In genomic region chr2:105597011-105597830, GRCh38 we compare ENCODE assay signal across 24 cellular contexts.
DNase-seq lines count a peak whose midpoint lies in the region; ATAC-seq and TF ChIP-seq lines count a peak whose summit lies in the region.
"Had no signal": no experiment of that assay in that cellular context is flagged by ENCODE, and none has a peak within 500 bp of the region (broad histone marks: within the 10 kb centered on the region; RNA-seq: fewer than 3 reads in every experiment).

No MANE protein-coding gene starts in this region.

- H3K4me3 Mint-ChIP-seq in activated naive CD8-positive, alpha-beta T cell, result no peak overlapping the region
- H3K4me3 Mint-ChIP-seq in activated naive CD8-positive, alpha-beta T cell treated with anti-CD3 and anti-CD28 coated beads, Interleukin-2, amount 50 U/mL, for 24 hours, result no peak overlapping the region
- H3K4me3 Mint-ChIP-seq in Calu3 (ENCODE audit: low read depth, unreplicated experiment), result no peak overlapping the region
- H3K4me3 Mint-ChIP-seq: nephron progenitor cell had no signal

- intact Hi-C loops in Calu3 (cut with micrococcal nuclease; ENCODE audit: unreplicated experiment), result no loop called here

- H3K4me3 ChIP-seq in tibial nerve, result no peak overlapping the region
- H3K4me3 ChIP-seq: A549, lung, upper lobe of left lung had no signal

- no peak for TF ChIP-seq EP300 in tibial nerve (IDR thresholded peaks at IDR 0.05)

- CTCF ChIA-PET in Calu3 (lab: Charles Lee), result interaction anchor here (0.6 to 3.2 kb wide), 2 partner anchors 20 to 77 kb away, joined by 3 to 12 read pairs; no protein-coding TSS in a partner anchor

- H3K27ac ChIP-seq in cingulate gyrus (ENCODE audit: low read depth, low read length) (peak overlapping the region; percentile 25), temporal lobe (ENCODE audit: low read depth, low read length) (peak overlapping the region; percentile 1), tibial nerve (peak overlapping the region in 1 of 4 donors; percentile 49)
- H3K27ac ChIP-seq: A549, brain microvascular endothelial cell had no signal

- H3K9me3 ChIP-seq in tibial nerve, result no peaks in the 10 kb centered on the region
- H3K9me3 ChIP-seq: A549, upper lobe of left lung had no signal

- no peaks in the 10 kb centered on the region for H3K36me3 Mint-ChIP-seq in activated naive CD8-positive, alpha-beta T cell
- no peaks in the 10 kb centered on the region for H3K36me3 Mint-ChIP-seq in activated naive CD8-positive, alpha-beta T cell treated with anti-CD3 and anti-CD28 coated beads, Interleukin-2, amount 50 U/mL, for 24 hours (ENCODE audit: low read depth)
- H3K36me3 Mint-ChIP-seq in Calu3 (ENCODE audit: insufficient read depth, unreplicated experiment), result no peaks in the 10 kb centered on the region

- no peak for TF ChIP-seq CTCF in tibial nerve (IDR thresholded peaks at IDR 0.05)
- TF ChIP-seq CTCF in Calu3 (IDR thresholded peaks at IDR 0.05; ENCODE audit: unreplicated experiment), result no peak

- H3K36me3 ChIP-seq in tibial nerve, result no peaks in the 10 kb centered on the region
- H3K36me3 ChIP-seq: brain microvascular endothelial cell, upper lobe of left lung had no signal

- no peak for ATAC-seq in activated naive CD8-positive, alpha-beta T cell treated with anti-CD3 and anti-CD28 coated beads, Interleukin-2, amount 50 U/mL, for 24 hours
- ATAC-seq in HG02759 (IDR thresholded peaks at IDR 0.05; ENCODE audit: unreplicated experiment), result no peak
- ATAC-seq: A549; activated CD4-positive, CD25-positive, alpha-beta regulatory T cell treated with anti-CD3 and anti-CD28 coated beads, Interleukin-2, amount 50 U/mL, for 24 hours; right cardiac atrium had no signal

- WGBS in tibial nerve, 2 donors, result 89 to 90% methylated on average over 15 of the region's 15 CpGs

- peaks cover 1% of the 10 kb centered on the region for H3K27me3 Mint-ChIP-seq in activated naive CD8-positive, alpha-beta T cell
- H3K27me3 Mint-ChIP-seq in activated naive CD8-positive, alpha-beta T cell treated with anti-CD3 and anti-CD28 coated beads, Interleukin-2, amount 50 U/mL, for 24 hours, result peaks cover 1% of the 10 kb centered on the region
- H3K27me3 Mint-ChIP-seq in Calu3 (ENCODE audit: unreplicated experiment), result no peaks in the 10 kb centered on the region

- peaks cover 0 to 16% (median 4%) of the 10 kb centered on the region in 4 donors for H3K4me1 ChIP-seq in tibial nerve
- H3K4me1 ChIP-seq: A549, upper lobe of left lung had no signal

- no peak for DNase-seq in activated naive CD8-positive, alpha-beta T cell treated with anti-CD3 and anti-CD28 coated beads, Interleukin-2, amount 50 U/mL, for 24 hours
- DNase-seq in NCI-H524 treated with DMSO at 0.1 percent for 48 hours (lab: John Stamatoyannopoulos, UW) (peak; percentile 15), tibial nerve (ENCODE audit: low spot score in 2 of 2) (no peak), Calu3 (no peak)
- DNase-seq: activated CD4-positive, alpha-beta T cell treated with anti-CD3 and anti-CD28 coated beads, Interleukin-2, amount 50 U/mL, for 48 hours; activated effector memory CD4-positive, alpha-beta T cell treated with Interleukin-2 at 50 U/mL for 16 hours; brain microvascular endothelial cell; DND-41; effector CD8-positive, alpha-beta T cell; erythroblast; NCI-H1092; NCI-H187 treated with DMSO at 0.1 percent for 48 hours; NCI-H2227 treated with DMSO at 0.1 percent for 48 hours; nephron progenitor cell; right cardiac atrium; stimulated activated CD4-positive, alpha-beta T cell treated with anti-CD3 and anti-CD28 coated beads, Interleukin-2, amount 100 ng/mL, for 48 hours; upper lobe of left lung had no signal

- H3K27ac Mint-ChIP-seq in activated naive CD8-positive, alpha-beta T cell, result peak overlapping the region; percentile 52
- no peak overlapping the region for H3K27ac Mint-ChIP-seq in activated naive CD8-positive, alpha-beta T cell treated with anti-CD3 and anti-CD28 coated beads, Interleukin-2, amount 50 U/mL, for 24 hours
- no peak overlapping the region for H3K27ac Mint-ChIP-seq in Calu3 (ENCODE audit: unreplicated experiment)
- H3K27ac Mint-ChIP-seq: nephron progenitor cell had no signal

- peaks cover 25% of the 10 kb centered on the region for H3K4me1 Mint-ChIP-seq in activated naive CD8-positive, alpha-beta T cell (ENCODE audit: low read depth)
- H3K4me1 Mint-ChIP-seq in activated naive CD8-positive, alpha-beta T cell treated with anti-CD3 and anti-CD28 coated beads, Interleukin-2, amount 50 U/mL, for 24 hours, result peaks cover 33% of the 10 kb centered on the region
- peaks cover 38% of the 10 kb centered on the region for H3K4me1 Mint-ChIP-seq in Calu3 (ENCODE audit: low read depth, unreplicated experiment)

- no TSS peak for BruUV-seq in Calu3 (replicated peaks; lab: Mats Ljungman, UMichigan)

- no peak for TF ChIP-seq POLR2A in tibial nerve (IDR thresholded peaks at IDR 0.05)

- no peaks in the 10 kb centered on the region for H3K27me3 ChIP-seq in tibial nerve
- H3K27me3 ChIP-seq: brain microvascular endothelial cell, upper lobe of left lung had no signal

- no peaks in the 10 kb centered on the region for H3K9me3 Mint-ChIP-seq in activated naive CD8-positive, alpha-beta T cell (ENCODE audit: low read depth)
- H3K9me3 Mint-ChIP-seq in activated naive CD8-positive, alpha-beta T cell treated with anti-CD3 and anti-CD28 coated beads, Interleukin-2, amount 50 U/mL, for 24 hours, result no peaks in the 10 kb centered on the region
- H3K9me3 Mint-ChIP-seq in Calu3 (ENCODE audit: low read depth, unreplicated experiment), result no peaks in the 10 kb centered on the region
- H3K9me3 Mint-ChIP-seq: nephron progenitor cell had no signal
